8 cellular contexts compared by ENCODE assay signal in genomic region chr2:218323526-218324472, GRCh38. TPM values are rescaled to one million over a fixed set of nuclear protein-coding genes. Genes with fewer than 3 reads are reported as not detected.
DNase-seq lines count a peak whose midpoint lies in the region; ATAC-seq and TF ChIP-seq lines count a peak whose summit lies in the region.

No MANE protein-coding gene starts in this region.

- intact Hi-C loops in gastrocnemius medialis (cut with DNase I; ENCODE audit: low total_unique reads) = no loop called here

- no peak for TF ChIP-seq CTCF in gastrocnemius medialis (IDR thresholded peaks at IDR 0.05 in 4 of 5, conservative IDR thresholded peaks at IDR 0.05 in 1 of 5)

- H3K27me3 ChIP-seq in MG63 (no peaks in the 10 kb centered on the region), adipocyte (replicated peaks; ENCODE audit: control insufficient read depth, insufficient read depth, low read length) (peaks cover 11% of the 10 kb centered on the region), iPS DF 6.9 (ENCODE audit: control insufficient read depth, insufficient read depth, low read length) (no peaks in the 10 kb centered on the region), gastrocnemius medialis (no peaks in the 10 kb centered on the region)

- DNase-seq in MG63 = peak; percentile 10
- DNase-seq in adipocyte (ENCODE audit: low read depth) = peak; percentile 79
- peak; percentile 75 for DNase-seq in iPS DF 6.9 (ENCODE audit: low read depth, low spot score)
- DNase-seq in gastrocnemius medialis = no peak
- DNase-seq in NCI-H187 (lab: John Stamatoyannopoulos, UW) = no peak

- H3K27ac ChIP-seq in iPS DF 6.9 (ENCODE audit: low read length) (no peak overlapping the region), gastrocnemius medialis (peak overlapping the region; percentile 44 to 69 (median 64))

- no peak for TF ChIP-seq POLR2A in gastrocnemius medialis (IDR thresholded peaks at IDR 0.05)

- no CpG with 5 or more reads among the region's 24 CpGs for WGBS in iPS DF 6.9 (ENCODE audit: insufficient coverage, insufficient read length)

- H3K9ac ChIP-seq in ES-I3 (ENCODE audit: low read depth, low read length) (peak overlapping the region; percentile 65), adipocyte (ENCODE audit: low read length) (peak overlapping the region; percentile 52)

- peak overlapping the region; percentile 54 for H3K4me3 ChIP-seq in MG63
- H3K4me3 ChIP-seq in adipocyte (ENCODE audit: low read length) = peak overlapping the region; percentile 78
- H3K4me3 ChIP-seq in iPS DF 6.9 (ENCODE audit: low read length) = peak overlapping the region; percentile 60; the same call in 1 of the 2 replicates
- H3K4me3 ChIP-seq in gastrocnemius medialis = peak overlapping the region; percentile 62 to 79 (median 75)

- H3K9me3 ChIP-seq in ES-I3 (ENCODE audit: control insufficient read depth, insufficient read depth, low read length) (no peaks in the 10 kb centered on the region), MG63 (no peaks in the 10 kb centered on the region), adipocyte (ENCODE audit: control insufficient read depth, low read length) (no peaks in the 10 kb centered on the region), iPS DF 6.9 (ENCODE audit: control insufficient read depth, insufficient read depth, low read length) (no peaks in the 10 kb centered on the region), gastrocnemius medialis (no peaks in the 10 kb centered on the region)

- H3K4me1 ChIP-seq in ES-I3 (ENCODE audit: insufficient read depth, low read length) = peaks cover 29% of the 10 kb centered on the region
- peaks cover 17% of the 10 kb centered on the region for H3K4me1 ChIP-seq in adipocyte (ENCODE audit: control insufficient read depth, insufficient read depth, low read length)
- H3K4me1 ChIP-seq in iPS DF 6.9 (ENCODE audit: control insufficient read depth, insufficient read depth, low read length) = peaks cover 11% of the 10 kb centered on the region; the same call in 1 of the 2 replicates
- H3K4me1 ChIP-seq in gastrocnemius medialis = peaks cover 0 to 7% of the 10 kb centered on the region in 2 donors

- H3K36me3 ChIP-seq in ES-I3 (ENCODE audit: insufficient read depth, low read length) = no peaks in the 10 kb centered on the region
- no peaks in the 10 kb centered on the region for H3K36me3 ChIP-seq in MG63
- H3K36me3 ChIP-seq in adipocyte (ENCODE audit: control insufficient read depth, insufficient read depth, low read length, severe bottlenecking) = no peaks in the 10 kb centered on the region
- H3K36me3 ChIP-seq in iPS DF 6.9 (ENCODE audit: control insufficient read depth, insufficient read depth, low read length) = no peaks in the 10 kb centered on the region
- no peaks in the 10 kb centered on the region for H3K36me3 ChIP-seq in gastrocnemius medialis

- in situ Hi-C loops in gastrocnemius medialis (cut with MboI; ENCODE audit: low sequenced_read_pairs in 4 of 4) = loop anchor here in 1 of 4 donors (25.0 kb wide), 1 partner anchor 139 kb away; no protein-coding TSS in a partner anchor

- ATAC-seq in gastrocnemius medialis (peak; percentile 16 to 18), GM21786 (IDR thresholded peaks at IDR 0.05; ENCODE audit: unreplicated experiment) (no peak)
- no peak for ATAC-seq in activated CD4-positive, CD25-positive, alpha-beta regulatory T cell treated with anti-CD3 and anti-CD28 coated beads, Interleukin-2, amount 50 U/mL, for 24 hours

RNA-seq across cellular contexts. Expression of gene TMBIM1, which starts 31.5 kb away (rescaled TPM):
- total RNA-seq in MG63 (2014; rRNA removed; shearing (Covaris generic); ENCODE audit: low replicate concordance) = 81.0 and 125 TPM in 2 replicates
- 100 to 1,000 TPM; 142 to 296 (median 215) TPM for total RNA-seq in gastrocnemius medialis

RNA-seq across cellular contexts. Expression of gene CATIP, which starts 32.9 kb away (rescaled TPM):
- total RNA-seq in MG63 (2014; rRNA removed; shearing (Covaris generic); ENCODE audit: low replicate concordance) = not detected in 2 replicates
- not detected for total RNA-seq in gastrocnemius medialis

RNA-seq across cellular contexts. Expression of gene PNKD, which starts 53.5 kb away (rescaled TPM):
- 21.5 and 40.8 TPM in 2 replicates for total RNA-seq in MG63 (2014; rRNA removed; shearing (Covaris generic); ENCODE audit: low replicate concordance)
- 10 to 100 TPM; 20.1 to 35.8 (median 31.9) TPM for total RNA-seq in gastrocnemius medialis

RNA-seq across cellular contexts. Expression of gene AAMP, which starts 53.9 kb away (rescaled TPM):
- total RNA-seq in MG63 (2014; rRNA removed; shearing (Covaris generic); ENCODE audit: low replicate concordance) = 112 TPM in 2 replicates
- total RNA-seq in gastrocnemius medialis = 100 to 1,000 TPM in 1 of 4 donors, 10 to 100 TPM in 3; 87.1 to 134 (median 96.0) TPM

RNA-seq across cellular contexts. Expression of gene SLC11A1, which starts 58.3 kb away (rescaled TPM):
- total RNA-seq in MG63 (2014; rRNA removed; shearing (Covaris generic); ENCODE audit: low replicate concordance) = 0.03 TPM in 1 of 2 replicates, not detected in the other
- 1 to 10 TPM; 1.1 to 6.3 (median 4.5) TPM for total RNA-seq in gastrocnemius medialis

Comparison
In these comparisons a context has a peak if more than half of its experiments do, and no peak if none do; other contexts are left out.
1. DNase-seq: peak in MG63 (single experiment), adipocyte (single experiment) and iPS DF 6.9 (single experiment); none in gastrocnemius medialis (0 of 2) and NCI-H187 (0 of 2).
2. ATAC-seq: peak in gastrocnemius medialis (2 of 2); none in GM21786 (single experiment) and activated CD4-positive, CD25-positive, alpha-beta regulatory T cell treated with anti-CD3 and anti-CD28 coated beads, Interleukin-2, amount 50 U/mL, for 24 hours (0 of 2).
3. Peak in every context shown above with its lines, with median percentiles within 50 percentile points of each other: H3K4me3 ChIP-seq.